27 cellular contexts compared by ENCODE assay signal in genomic region chrX:144648788-144649187, GRCh38.
"Had no signal": no experiment of that assay in that cellular context is flagged by ENCODE, and none has a peak within 500 bp of the region (broad histone marks: within the 10 kb centered on the region; RNA-seq: fewer than 3 reads in every experiment).

No MANE protein-coding gene starts in this region.

- H3K36me3 ChIP-seq: MG63, SJCRH30 had no signal

- H3K4me1 ChIP-seq: SJCRH30 had no signal

- H3K9me3 ChIP-seq: MG63, SJCRH30 had no signal

- H3K4me3 ChIP-seq: MG63, SJCRH30 had no signal

- H3K27me3 ChIP-seq: MG63, SJCRH30 had no signal

- DNase-seq: IMR-90, Karpas-422, KG1, MG63, NCI-H1092, NCI-H1105 treated with DMSO at 0.1 percent for 48 hours, NCI-H1417 treated with DMSO at 0.1 percent for 48 hours, NCI-H146, NCI-H1694 treated with DMSO at 0.1 percent for 48 hours, NCI-H1930, NCI-H2081, NCI-H2171, NCI-H226, NCI-H446, NCI-H510A treated with DMSO at 0.1 percent for 48 hours, NCI-H526, NCI-H774, PC-3, SHP77 treated with DMSO at 0.1 percent for 48 hours, T-helper 1 cell, T-helper 17 cell had no signal

- H3K27ac ChIP-seq: HL-60, SJCRH30 had no signal

- ATAC-seq: HepG2, Panc1, PC-3, Right ventricle myocardium inferior, SK-N-SH treated with all-trans-retinoic acid at 6 μM for 48 hours, T-helper 17 cell had no signal
